11 cellular contexts compared by ENCODE assay signal in the genomic region with DNA sequence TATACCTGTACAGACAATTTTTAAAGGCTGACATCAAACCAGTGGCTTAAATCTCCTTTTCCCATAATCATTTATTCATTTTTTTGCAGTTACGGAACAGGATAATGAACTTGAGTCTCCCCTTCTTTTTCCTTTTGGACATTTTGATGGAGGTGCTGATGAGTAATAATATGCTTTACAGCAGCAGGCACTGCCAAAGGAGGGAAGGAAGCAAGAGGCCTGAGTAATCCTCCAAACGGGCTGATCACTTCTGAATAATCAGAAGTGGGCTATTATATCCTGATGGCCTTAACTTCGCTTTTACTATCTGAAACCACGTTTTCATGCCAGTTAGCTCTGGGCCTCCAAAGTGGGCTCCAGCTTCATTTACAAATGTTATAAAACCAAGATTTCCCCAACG.
A peak's percentile ranks its signal among the peaks of the same experiment; 100 is the strongest.
DNase-seq lines count a peak whose midpoint lies in the region; ATAC-seq and FAIRE-seq lines count a peak whose summit lies in the region.
"Had no signal": no experiment of that assay in that cellular context is flagged by ENCODE, and none has a peak within 500 bp of the region (broad histone marks: within the 10 kb centered on the region; RNA-seq: fewer than 3 reads in every experiment).

No MANE protein-coding gene starts in this region.

- ATAC-seq in GM18511 (IDR thresholded peaks at IDR 0.05; ENCODE audit: unreplicated experiment) (no peak), HG03280 (IDR thresholded peaks at IDR 0.05; ENCODE audit: unreplicated experiment) (no peak)

- peaks cover 9% of the 10 kb centered on the region for H3K36me3 ChIP-seq in SJSA1
- peaks cover 0 to 6% of the 10 kb centered on the region in 2 donors for H3K36me3 ChIP-seq in small intestine (ENCODE audit: control insufficient read depth in 2 of 2, insufficient read depth in 2 of 2, low read length in 2 of 2)

- H3K9me3 ChIP-seq in SJSA1 (replicated peaks) (no peaks in the 10 kb centered on the region), small intestine (ENCODE audit: control insufficient read depth, low read depth) (no peaks in the 10 kb centered on the region)

- H3K27ac ChIP-seq in SJSA1, result 0 out of 2 replicates have a peak overlapping the region, but pooled peaks have one; percentile 4
- peak overlapping the region; percentile 32 to 53 for H3K27ac ChIP-seq in small intestine (ENCODE audit: low read depth in 1 of 2, low read length in 1 of 2)

- no peak for FAIRE-seq in small intestine (lab: Jason Lieb, UNC)
- FAIRE-seq: G401.6 had no signal

- DNase-seq in GM03348 (ENCODE audit: low spot score) (peak; percentile 53), SJSA1 (ENCODE audit: low read depth in 1 of 2, low spot score in 2 of 2) (no peak), fibroblast of peridontal ligament (ENCODE audit: extremely low read depth) (peak; percentile 63), small intestine (no peak), NOMO-1 treated with DMSO at 0.1 percent for 48 hours (lab: John Stamatoyannopoulos, UW; ENCODE audit: unreplicated experiment) (no peak)
- DNase-seq: amygdala, KBM-7, NCI-H524 treated with DMSO at 0.1 percent for 48 hours had no signal

- H3K27me3 ChIP-seq in SJSA1 (replicated peaks), result no peaks in the 10 kb centered on the region
- H3K27me3 ChIP-seq in small intestine (ENCODE audit: control insufficient read depth in 2 of 2, insufficient read depth in 2 of 2, low read length in 2 of 2), result no peaks in the 10 kb centered on the region

- H3K4me3 ChIP-seq in SJSA1 (no peak overlapping the region), small intestine (ENCODE audit: low read depth in 1 of 2, low read length in 2 of 2) (no peak overlapping the region)

- H3K4me1 ChIP-seq in SJSA1 (replicated peaks) (peaks cover 47% of the 10 kb centered on the region), small intestine (ENCODE audit: control insufficient read depth in 2 of 2, insufficient read depth in 1 of 2, low read depth in 1 of 2, low read length in 1 of 2) (peaks cover 5 to 10% of the 10 kb centered on the region in 2 donors)

- WGBS in small intestine, 3 donors, result 33 to 51% (median 48%) methylated on average over 5 of the region's 5 CpGs

Comparison
In these comparisons a context has a peak if more than half of its experiments do, and no peak if none do; other contexts are left out.
1. DNase-seq: peak in GM03348 (single experiment) and fibroblast of peridontal ligament (single experiment); none in SJSA1 (0 of 2), small intestine (single experiment) and NOMO-1 treated with DMSO at 0.1 percent for 48 hours (single experiment).